Comparison of ENCODE assay signal across 8 cellular contexts in the genomic region with DNA sequence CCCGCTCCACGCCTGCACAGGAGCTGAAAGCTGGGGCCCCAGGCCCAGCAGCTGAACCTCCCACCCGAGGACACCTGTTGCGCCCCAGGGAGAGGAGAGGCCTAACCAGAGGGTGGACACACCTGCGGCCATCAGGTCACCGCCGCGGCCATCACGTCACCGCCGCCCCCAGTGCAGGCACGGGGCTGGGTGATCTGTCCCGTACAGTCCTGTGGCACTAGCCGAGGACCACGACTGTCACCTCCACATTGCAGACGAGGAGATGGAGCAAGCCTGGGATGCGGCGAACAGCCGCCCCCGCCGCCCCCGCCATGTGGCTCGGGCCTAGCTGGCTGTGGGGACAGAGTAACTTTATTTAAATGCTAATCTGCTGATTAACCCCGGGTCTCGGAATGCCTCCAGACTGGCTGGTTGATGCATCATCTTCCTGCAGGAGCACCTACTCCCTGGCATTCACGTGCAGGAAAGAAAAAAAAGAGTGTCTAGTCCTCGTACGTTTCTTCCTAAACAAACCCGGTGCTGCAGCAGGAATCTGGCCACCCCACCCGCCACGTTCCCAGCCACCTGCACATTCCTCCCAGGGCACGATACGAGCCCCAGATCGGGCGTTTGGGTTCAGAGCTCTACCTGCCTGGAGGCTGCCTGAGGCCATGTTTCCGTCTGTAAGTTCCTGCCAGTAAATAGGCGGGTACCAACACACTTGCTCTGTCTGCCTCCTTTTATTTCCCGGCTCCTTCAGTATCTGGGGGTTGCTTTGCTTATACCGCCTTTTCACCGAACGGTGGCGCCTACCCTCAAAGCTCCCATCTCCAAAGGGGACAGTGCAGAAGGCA. TPM values are rescaled to one million over a fixed set of nuclear protein-coding genes. Genes with fewer than 3 reads are reported as not detected.
DNase-seq lines count a peak whose midpoint lies in the region; ATAC-seq lines count a peak whose summit lies in the region.

No MANE protein-coding gene starts in this region.

- no peak overlapping the region for H3K4me3 ChIP-seq in CD4-positive, alpha-beta memory T cell (ENCODE audit: low read length in 2 of 2)
- H3K4me3 ChIP-seq in MG63 (no peak overlapping the region), muscle layer of colon (ENCODE audit: low read depth in 1 of 2, low read length in 2 of 2) (no peak overlapping the region)

- H3K9me3 ChIP-seq in CD4-positive, alpha-beta memory T cell (ENCODE audit: control insufficient read depth in 1 of 2, low read length in 2 of 2) = no peaks in the 10 kb centered on the region
- no peaks in the 10 kb centered on the region for H3K9me3 ChIP-seq in MG63
- no peaks in the 10 kb centered on the region for H3K9me3 ChIP-seq in muscle layer of colon (ENCODE audit: low read length)

- H3K9me3 Mint-ChIP-seq in CD4-positive, alpha-beta memory T cell = no peaks in the 10 kb centered on the region
- H3K9me3 Mint-ChIP-seq in activated T-helper 17 cell treated with anti-CD3 and anti-CD28 coated beads, Interleukin-2, amount 50 U/mL, for 72 hours = no peaks in the 10 kb centered on the region

- peaks cover 35% of the 10 kb centered on the region for H3K4me1 ChIP-seq in CD4-positive, alpha-beta memory T cell (ENCODE audit: insufficient read depth, low read length)
- H3K4me1 ChIP-seq in muscle layer of colon (ENCODE audit: insufficient read depth, low read length) = peaks cover 55% of the 10 kb centered on the region

- intact Hi-C loops in CD4-positive, alpha-beta memory T cell (cut with micrococcal nuclease) = no loop called here

- peaks cover 6% of the 10 kb centered on the region for H3K36me3 ChIP-seq in CD4-positive, alpha-beta memory T cell (ENCODE audit: insufficient read depth, low read length)
- no peaks in the 10 kb centered on the region; the same call in none of the 2 replicates for H3K36me3 ChIP-seq in MG63
- peaks cover 11% of the 10 kb centered on the region for H3K36me3 ChIP-seq in muscle layer of colon (ENCODE audit: insufficient read depth, low read length)

- ATAC-seq in activated T-helper 17 cell treated with anti-CD3 and anti-CD28 coated beads, Interleukin-2, amount 50 U/mL, for 72 hours (replicated peaks) = no peak
- no peak for ATAC-seq in GM21576 (IDR thresholded peaks at IDR 0.05; ENCODE audit: unreplicated experiment)

- H3K27ac Mint-ChIP-seq in CD4-positive, alpha-beta memory T cell = peak overlapping the region; percentile 29 to 81 (median 74)
- no peak overlapping the region for H3K27ac Mint-ChIP-seq in activated T-helper 17 cell treated with anti-CD3 and anti-CD28 coated beads, Interleukin-2, amount 50 U/mL, for 72 hours

- H3K9ac ChIP-seq in muscle layer of colon (ENCODE audit: low read length) = no peak overlapping the region

- H3K4me1 Mint-ChIP-seq in CD4-positive, alpha-beta memory T cell = peaks cover 17 to 43% (median 24%) of the 10 kb centered on the region in 4 donors
- H3K4me1 Mint-ChIP-seq in activated T-helper 17 cell treated with anti-CD3 and anti-CD28 coated beads, Interleukin-2, amount 50 U/mL, for 72 hours = peaks cover 11% of the 10 kb centered on the region

- H3K36me3 Mint-ChIP-seq in CD4-positive, alpha-beta memory T cell = peaks cover 0 to 15% of the 10 kb centered on the region in 2 donors
- H3K36me3 Mint-ChIP-seq in activated T-helper 17 cell treated with anti-CD3 and anti-CD28 coated beads, Interleukin-2, amount 50 U/mL, for 72 hours (ENCODE audit: low read depth) = peaks cover 6% of the 10 kb centered on the region

- DNase-seq in CD4-positive, alpha-beta memory T cell = peak in 3 of 5 donors; percentile 30 to 38 (median 31)
- DNase-seq in MG63 (peak; percentile 74), cerebellum (ENCODE audit: low spot score) (peak; percentile 46), NCI-H2227 (lab: John Stamatoyannopoulos, UW; ENCODE audit: unreplicated experiment) (no peak)
- no peak for DNase-seq in NK-92 treated with Interleukin-12 subunit alpha and Interleukin-12 subunit beta, amount 100 ng/mL, for 24 hours (lab: John Stamatoyannopoulos, UW)

- H3K27ac ChIP-seq in CD4-positive, alpha-beta memory T cell (ENCODE audit: low read depth, low read length) = no peak overlapping the region
- H3K27ac ChIP-seq in muscle layer of colon (ENCODE audit: low read depth, low read length) = peak overlapping the region; percentile 70

- CTCF ChIA-PET in CD4-positive, alpha-beta memory T cell (lab: Charles Lee; ENCODE audit: partially characterized antibody) = interaction anchor here (0.7 to 2.9 kb wide), 8 partner anchors 8 to 103 kb away, joined by 3 to 20 read pairs (median 6); no protein-coding TSS in a partner anchor

- H3K27me3 ChIP-seq in CD4-positive, alpha-beta memory T cell (ENCODE audit: insufficient read depth, low read length) = no peaks in the 10 kb centered on the region
- H3K27me3 ChIP-seq in MG63 = no peaks in the 10 kb centered on the region
- no peaks in the 10 kb centered on the region for H3K27me3 ChIP-seq in muscle layer of colon (ENCODE audit: control insufficient read depth in 1 of 2, insufficient read depth in 2 of 2, low read length in 2 of 2)

- no peak overlapping the region for H3K4me3 Mint-ChIP-seq in CD4-positive, alpha-beta memory T cell
- H3K4me3 Mint-ChIP-seq in activated T-helper 17 cell treated with anti-CD3 and anti-CD28 coated beads, Interleukin-2, amount 50 U/mL, for 72 hours = no peak overlapping the region

- POLR2A ChIA-PET in CD4-positive, alpha-beta memory T cell (lab: Charles Lee; ENCODE audit: partially characterized antibody) = interaction anchor here (0.6 to 4.0 kb wide), 4 partner anchors 26 to 101 kb away, joined by 3 to 22 read pairs (median 4); partner anchors contain the start of genes GALNS and TRAPPC2L

- no peaks in the 10 kb centered on the region for H3K27me3 Mint-ChIP-seq in CD4-positive, alpha-beta memory T cell
- H3K27me3 Mint-ChIP-seq in activated T-helper 17 cell treated with anti-CD3 and anti-CD28 coated beads, Interleukin-2, amount 50 U/mL, for 72 hours = no peaks in the 10 kb centered on the region

RNA-seq across cellular contexts. Expression of gene PIEZO1, which starts 29.9 kb away (rescaled TPM):
- total RNA-seq in CD4-positive, alpha-beta memory T cell = 100 to 1,000 TPM; 274 to 302 TPM
- polyA plus RNA-seq in CD4-positive, alpha-beta memory T cell = 10 to 100 TPM; 12.0 to 67.5 TPM
- total RNA-seq in MG63 (2014; rRNA removed; shearing (Covaris generic); ENCODE audit: low replicate concordance) = 77.6 and 88.5 TPM in 2 replicates
- 9.9 TPM for total RNA-seq in cerebellum
- 100 to 1,000 TPM; 197 to 326 TPM for total RNA-seq in activated T-helper 17 cell treated with anti-CD3 and anti-CD28 coated beads, Interleukin-2, amount 50 U/mL, for 72 hours

RNA-seq across cellular contexts. Expression of gene CDT1, which starts 48.5 kb away (rescaled TPM):
- under 1 TPM; 0.17 TPM for total RNA-seq in CD4-positive, alpha-beta memory T cell
- under 1 TPM; 0.19 to 0.26 TPM for polyA plus RNA-seq in CD4-positive, alpha-beta memory T cell
- 9.3 and 14.3 TPM in 2 replicates for total RNA-seq in MG63 (2014; rRNA removed; shearing (Covaris generic); ENCODE audit: low replicate concordance)
- 7.9 TPM for total RNA-seq in cerebellum
- 100 to 1,000 TPM in 1 of 2 donors, 10 to 100 TPM in 1; 96.6 to 141 TPM for total RNA-seq in activated T-helper 17 cell treated with anti-CD3 and anti-CD28 coated beads, Interleukin-2, amount 50 U/mL, for 72 hours

RNA-seq across cellular contexts. Expression of gene CTU2, which starts 48.8 kb away (rescaled TPM):
- 10 to 100 TPM; 20.4 to 21.1 TPM for total RNA-seq in CD4-positive, alpha-beta memory T cell
- 10 to 100 TPM; 11.5 to 13.6 TPM for polyA plus RNA-seq in CD4-positive, alpha-beta memory T cell
- 13.6 and 16.8 TPM in 2 replicates for total RNA-seq in MG63 (2014; rRNA removed; shearing (Covaris generic); ENCODE audit: low replicate concordance)
- 8.8 TPM for total RNA-seq in cerebellum
- 10 to 100 TPM; 19.8 to 31.8 TPM for total RNA-seq in activated T-helper 17 cell treated with anti-CD3 and anti-CD28 coated beads, Interleukin-2, amount 50 U/mL, for 72 hours

RNA-seq across cellular contexts. Expression of gene RNF166, which starts 48.9 kb away (rescaled TPM):
- total RNA-seq in CD4-positive, alpha-beta memory T cell = 100 to 1,000 TPM; 129 to 137 TPM
- 10 to 100 TPM; 90.5 to 92.9 TPM for polyA plus RNA-seq in CD4-positive, alpha-beta memory T cell
- total RNA-seq in MG63 (2014; rRNA removed; shearing (Covaris generic); ENCODE audit: low replicate concordance) = 16.5 and 20.2 TPM in 2 replicates
- total RNA-seq in cerebellum = 9.3 TPM
- total RNA-seq in activated T-helper 17 cell treated with anti-CD3 and anti-CD28 coated beads, Interleukin-2, amount 50 U/mL, for 72 hours = 100 to 1,000 TPM in 1 of 2 donors, 10 to 100 TPM in 1; 57.1 to 119 TPM

RNA-seq across cellular contexts. Expression of gene APRT, which starts 56.6 kb away (rescaled TPM):
- 100 to 1,000 TPM; 171 to 175 TPM for total RNA-seq in CD4-positive, alpha-beta memory T cell
- 100 to 1,000 TPM; 569 to 624 TPM for polyA plus RNA-seq in CD4-positive, alpha-beta memory T cell
- 290 and 307 TPM in 2 replicates for total RNA-seq in MG63 (2014; rRNA removed; shearing (Covaris generic); ENCODE audit: low replicate concordance)
- 10.9 TPM for total RNA-seq in cerebellum
- total RNA-seq in activated T-helper 17 cell treated with anti-CD3 and anti-CD28 coated beads, Interleukin-2, amount 50 U/mL, for 72 hours = 100 to 1,000 TPM; 132 to 139 TPM

Comparison
In these comparisons a context has a peak if more than half of its experiments do, and no peak if none do; other contexts are left out.
1. DNase-seq: peak in CD4-positive, alpha-beta memory T cell (3 of 5), MG63 (single experiment) and cerebellum (single experiment); none in NCI-H2227 (single experiment) and NK-92 treated with Interleukin-12 subunit alpha and Interleukin-12 subunit beta, amount 100 ng/mL, for 24 hours (single experiment).